In the genomic region with DNA sequence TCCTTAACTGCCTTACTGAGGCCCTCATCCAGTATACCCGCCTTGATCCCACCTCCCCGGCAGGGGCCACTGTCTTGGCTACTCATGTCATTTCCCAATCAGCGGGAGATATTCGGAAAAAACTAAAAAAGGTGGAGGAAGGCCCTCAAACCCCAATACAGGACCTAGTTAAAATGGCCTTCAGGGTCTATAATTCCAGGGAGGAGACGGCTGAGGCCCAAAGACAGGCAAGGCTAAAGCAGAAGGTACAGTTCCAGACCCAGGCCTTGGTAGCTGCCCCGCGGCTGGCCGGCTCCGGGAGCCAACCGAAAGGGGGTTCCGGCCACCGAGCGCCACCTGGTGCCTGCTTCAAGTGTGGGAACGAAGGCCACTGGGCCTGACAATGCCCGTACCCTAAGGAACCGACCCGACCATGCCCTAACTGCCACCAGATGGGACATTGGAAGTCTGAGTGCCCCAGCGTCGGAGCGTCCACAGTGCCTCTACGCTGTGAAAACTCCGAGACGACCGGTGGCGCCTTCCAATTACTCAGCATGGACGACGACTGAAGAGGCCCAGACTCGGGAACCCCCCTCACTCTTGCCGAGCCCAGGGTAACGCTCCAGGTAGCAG, we compare ENCODE assay signal across 26 cellular contexts.
"Had no signal": no experiment of that assay in that cellular context is flagged by ENCODE, and none has a peak within 500 bp of the region (broad histone marks: within the 10 kb centered on the region; RNA-seq: fewer than 3 reads in every experiment).

No MANE protein-coding gene starts in this region.

- H3K4me3 Mint-ChIP-seq: dendritic cell treated with granulocyte-macrophage colony-stimulating factor and Interleukin-4, amounts not matched to agents 40 ng/mL and 50 ng/mL, for 4 days; naive thymus-derived CD8-positive, alpha-beta T cell; nephron progenitor cell; stimulated activated effector memory CD8-positive, alpha-beta T cell treated with anti-CD3 and anti-CD28 coated beads, Interleukin-12 subunit alpha, Interleukin-12 subunit beta, amount 100 ng/mL, for 72 hours had no signal

- DNase-seq: colonic mucosa; effector memory CD4-positive, alpha-beta T cell; foreskin keratinocyte; heart left ventricle; left cardiac atrium; mesendoderm; naive thymus-derived CD8-positive, alpha-beta T cell; nephron progenitor cell; nucleus accumbens; right lobe of liver; stimulated activated CD4-positive, alpha-beta T cell treated with anti-CD3 and anti-CD28 coated beads, Interleukin-2, amount 100 ng/mL, for 24 hours; stimulated activated CD4-positive, alpha-beta T cell treated with anti-CD3 and anti-CD28 coated beads, Interleukin-4, amount 100 ng/mL, for 24 hours; stimulated activated naive CD4-positive, alpha-beta T cell treated with Interleukin-2 at 50 U/mL for 16 hours; stomach; thyroid gland; trophoblast cell had no signal

- H3K4me1 ChIP-seq: colonic mucosa, esophagus muscularis mucosa, foreskin keratinocyte, gastroesophageal sphincter, heart left ventricle, left lung, pancreas, right lobe of liver, stomach, thyroid gland, vagina had no signal

- ATAC-seq: foreskin keratinocyte; gastroesophageal sphincter; heart left ventricle; left cardiac atrium; left lung; naive thymus-derived CD8-positive, alpha-beta T cell; pancreas; right lobe of liver; stimulated activated effector memory CD8-positive, alpha-beta T cell treated with anti-CD3 and anti-CD28 coated beads, Interleukin-12 subunit alpha, Interleukin-12 subunit beta, amount 100 ng/mL, for 72 hours had no signal

- H3K27me3 ChIP-seq: colonic mucosa, esophagus muscularis mucosa, foreskin keratinocyte, gastroesophageal sphincter, hepatocyte, left lung, pancreas, right lobe of liver, stomach, thyroid gland, vagina had no signal

- H3K36me3 ChIP-seq: colonic mucosa, esophagus muscularis mucosa, gastroesophageal sphincter, heart left ventricle, left lung, pancreas, right lobe of liver, stomach, thyroid gland, vagina had no signal

- H3K27me3 Mint-ChIP-seq: dendritic cell treated with granulocyte-macrophage colony-stimulating factor and Interleukin-4, amounts not matched to agents 40 ng/mL and 50 ng/mL, for 4 days; naive thymus-derived CD8-positive, alpha-beta T cell; progenitor cell of endocrine pancreas had no signal

- H2AFZ ChIP-seq: hepatocyte had no signal

- H3K9me3 ChIP-seq: colonic mucosa, esophagus muscularis mucosa, gastroesophageal sphincter, pancreas, right lobe of liver, thyroid gland, vagina had no signal

- H3K27ac ChIP-seq: colonic mucosa, esophagus muscularis mucosa, foreskin keratinocyte, gastroesophageal sphincter, heart left ventricle, hepatocyte, left lung, pancreas, right lobe of liver, stomach, thyroid gland, vagina had no signal

- H3K79me2 ChIP-seq: hepatocyte had no signal

- H3K4me1 Mint-ChIP-seq: nephron progenitor cell; stimulated activated effector memory CD8-positive, alpha-beta T cell treated with anti-CD3 and anti-CD28 coated beads, Interleukin-12 subunit alpha, Interleukin-12 subunit beta, amount 100 ng/mL, for 72 hours had no signal

- H3K4me3 ChIP-seq: colonic mucosa, esophagus muscularis mucosa, gastroesophageal sphincter, heart left ventricle, hepatocyte, left lung, pancreas, right lobe of liver, stomach, thyroid gland, vagina had no signal

- H3K27ac Mint-ChIP-seq: dendritic cell treated with granulocyte-macrophage colony-stimulating factor and Interleukin-4, amounts not matched to agents 40 ng/mL and 50 ng/mL, for 4 days; naive thymus-derived CD8-positive, alpha-beta T cell; nephron progenitor cell; stimulated activated effector memory CD8-positive, alpha-beta T cell treated with anti-CD3 and anti-CD28 coated beads, Interleukin-12 subunit alpha, Interleukin-12 subunit beta, amount 100 ng/mL, for 72 hours had no signal

- H3K4me2 ChIP-seq: hepatocyte had no signal

- FAIRE-seq: endothelial cell of umbilical vein, pancreas had no signal

- H3K36me3 Mint-ChIP-seq: naive thymus-derived CD8-positive, alpha-beta T cell; stimulated activated effector memory CD8-positive, alpha-beta T cell treated with anti-CD3 and anti-CD28 coated beads, Interleukin-12 subunit alpha, Interleukin-12 subunit beta, amount 100 ng/mL, for 72 hours had no signal
